ENCODE assay signal across 13 cellular contexts in genomic region chr4:113411496-113411938, GRCh38.
A peak's percentile ranks its signal among the peaks of the same experiment; 100 is the strongest.
DNase-seq lines count a peak whose midpoint lies in the region; ATAC-seq, FAIRE-seq and TF ChIP-seq lines count a peak whose summit lies in the region.
"Had no signal": no experiment of that assay in that cellular context is flagged by ENCODE, and none has a peak within 500 bp of the region (broad histone marks: within the 10 kb centered on the region; RNA-seq: fewer than 3 reads in every experiment).

No MANE protein-coding gene starts in this region.

- CTCF ChIA-PET in HCT116 (lab: Charles Lee): no interaction called here

- H3K9ac ChIP-seq in HCT116 (ENCODE audit: low read length): no peak overlapping the region
- H3K9ac ChIP-seq in astrocyte (ENCODE audit: low read length): no peak overlapping the region

- RAD21 ChIA-PET in HCT116 (lab: Charles Lee; ENCODE audit: low non-redundant PET in 1 of 2, low total read pairs in 2 of 2, uncharacterized antibody in 2 of 2, unreplicated experiment in 2 of 2): no interaction called here

- peaks cover 2% of the 10 kb centered on the region for H3K27me3 Mint-ChIP-seq in astrocyte (ENCODE audit: low read depth, unreplicated experiment)

- no peak overlapping the region for H3K4me2 ChIP-seq in HCT116 (ENCODE audit: low read length)
- peak overlapping the region; percentile 12 for H3K4me2 ChIP-seq in astrocyte (ENCODE audit: low read length)

- H3K9me3 Mint-ChIP-seq in astrocyte (ENCODE audit: unreplicated experiment): no peaks in the 10 kb centered on the region

- BruUV-seq in HCT116 (replicated peaks; lab: Mats Ljungman, UMichigan): no TSS peak

- TF ChIP-seq POLR2A in HCT116 (IDR thresholded peaks at IDR 0.05; ENCODE audit: borderline replicate concordance, extremely low read depth, insufficient read depth, insufficient read length): no peak

- H3K4me3 ChIP-seq in HCT116 (replicated peaks in 1 of 2; ENCODE audit: low read depth in 1 of 2, low read length in 2 of 2) (no peak overlapping the region), astrocyte (ENCODE audit: insufficient read depth, low read depth, low read length) (no peak overlapping the region), kidney epithelial cell (ENCODE audit: low read depth, low read length) (no peak overlapping the region)
- H3K4me3 ChIP-seq: thyroid gland had no signal

- H3K4me1 Mint-ChIP-seq in astrocyte (ENCODE audit: low read depth, unreplicated experiment): peaks cover 11% of the 10 kb centered on the region

- H3K36me3 ChIP-seq in HCT116 (ENCODE audit: control insufficient read depth in 1 of 2, insufficient read depth in 2 of 2, low read length in 2 of 2): no peaks in the 10 kb centered on the region
- no peaks in the 10 kb centered on the region for H3K36me3 ChIP-seq in astrocyte (ENCODE audit: insufficient read depth, low read length)
- H3K36me3 ChIP-seq in kidney epithelial cell (ENCODE audit: control insufficient read depth, insufficient read depth, low read length): no peaks in the 10 kb centered on the region
- H3K36me3 ChIP-seq: thyroid gland had no signal

- H3K27me3 ChIP-seq in HCT116 (ENCODE audit: insufficient read depth, low read length) (no peaks in the 10 kb centered on the region), astrocyte (ENCODE audit: insufficient read depth, low read length) (no peaks in the 10 kb centered on the region), kidney epithelial cell (ENCODE audit: control insufficient read depth, insufficient read depth, low read length) (no peaks in the 10 kb centered on the region)
- H3K27me3 ChIP-seq: thyroid gland had no signal

- no peaks in the 10 kb centered on the region for H3K9me2 ChIP-seq in HCT116 (ENCODE audit: insufficient read depth)

- H3K4me3 Mint-ChIP-seq in astrocyte (ENCODE audit: unreplicated experiment): no peak overlapping the region

- H2AFZ ChIP-seq in HCT116 (ENCODE audit: low read depth, low read length, poor library complexity, severe bottlenecking) (no peak overlapping the region), astrocyte (ENCODE audit: low read depth, low read length) (no peak overlapping the region)

- H3K27ac ChIP-seq in HCT116 (ENCODE audit: low read depth, low read length): no peak overlapping the region
- no peak overlapping the region for H3K27ac ChIP-seq in astrocyte (ENCODE audit: low read depth, low read length)
- H3K27ac ChIP-seq: thyroid gland had no signal

- peak; percentile 12 for DNase-seq in ACHN
- no peak for DNase-seq in HCT116 (ENCODE audit: low read depth, low spot score)
- DNase-seq in astrocyte (ENCODE audit: low read depth): peak; percentile 96
- DNase-seq in kidney epithelial cell (ENCODE audit: low read depth): peak; percentile 56
- no peak for DNase-seq in NK-92 treated with Interleukin-12 subunit alpha and Interleukin-12 subunit beta, amount 100 ng/mL, for 24 hours (lab: John Stamatoyannopoulos, UW)
- no peak for DNase-seq in hypothalamus (lab: John Stamatoyannopoulos, UW)
- DNase-seq: effector memory CD4-positive, alpha-beta T cell; NCI-H510A treated with DMSO at 0.1 percent for 48 hours; stimulated activated CD4-positive, alpha-beta T cell treated with anti-CD3 and anti-CD28 coated beads, Interleukin-1b, Interleukin-23, amount 100 ng/mL, for 48 hours had no signal

- no peaks in the 10 kb centered on the region for H3K9me3 ChIP-seq in HCT116 (ENCODE audit: control insufficient read depth in 1 of 2, insufficient read depth in 1 of 2, low read depth in 1 of 2, low read length in 2 of 2)
- H3K9me3 ChIP-seq in astrocyte (ENCODE audit: insufficient read depth, low read depth, low read length): no peaks in the 10 kb centered on the region
- H3K9me3 ChIP-seq: thyroid gland had no signal

- TF ChIP-seq RAD21 in HCT116 (IDR thresholded peaks at IDR 0.05; ENCODE audit: low read depth): no peak

- H3K27ac Mint-ChIP-seq in astrocyte (ENCODE audit: unreplicated experiment): peak overlapping the region; percentile 59

- H3K79me2 ChIP-seq in HCT116 (ENCODE audit: insufficient read depth, low read length) (no peaks in the 10 kb centered on the region), astrocyte (ENCODE audit: insufficient read depth, low read length) (no peaks in the 10 kb centered on the region)

- H3K4me1 ChIP-seq in HCT116 (ENCODE audit: control insufficient read depth in 1 of 2, insufficient read depth in 2 of 2, low read length in 2 of 2): peaks cover 0 to 6% of the 10 kb centered on the region in 2 experiments; a peak in 1 of 4 replicates
- no peaks in the 10 kb centered on the region for H3K4me1 ChIP-seq in astrocyte (ENCODE audit: insufficient read depth, low read length)

- in situ Hi-C loops in ACHN (cut with HindIII; ENCODE audit: low pct_ligation_motif_present, low pct_unique_long_range_greater_than_20kb, low sequenced_read_pairs): no loop called here

- intact Hi-C loops in HCT116 (cut with micrococcal nuclease): no loop called here

- H4K20me1 ChIP-seq in HCT116 (ENCODE audit: insufficient read depth) (no peaks in the 10 kb centered on the region), astrocyte (ENCODE audit: insufficient read depth, low read length) (no peaks in the 10 kb centered on the region)

- no peak for TF ChIP-seq CTCF in HCT116 (IDR thresholded peaks at IDR 0.05 in 2 of 3, conservative IDR thresholded peaks at IDR 0.05 in 1 of 3; ENCODE audit: borderline replicate concordance in 1 of 3, insufficient read depth in 1 of 3, low read depth in 2 of 3, low read length in 2 of 3)
- no peak for TF ChIP-seq CTCF in astrocyte (IDR thresholded peaks at IDR 0.05; ENCODE audit: insufficient read depth, low read depth, low read length)
- no peak for TF ChIP-seq CTCF in kidney epithelial cell (IDR thresholded peaks at IDR 0.05; ENCODE audit: insufficient read depth, low read length, poor library complexity, severe bottlenecking)

- peak; percentile 49 for FAIRE-seq in astrocyte (lab: Jason Lieb, UNC)
- FAIRE-seq: TTC549 had no signal

- peaks cover 2% of the 10 kb centered on the region for H3K36me3 Mint-ChIP-seq in astrocyte (ENCODE audit: low read depth, unreplicated experiment)

- POLR2A ChIA-PET in HCT116 (lab: Charles Lee): interaction anchor here (1.2 kb wide), 1 partner anchor 8 kb away, joined by 3 read pairs; no protein-coding TSS in a partner anchor

- ATAC-seq in HCT116 (no peak), HG02623 (IDR thresholded peaks at IDR 0.05; ENCODE audit: unreplicated experiment) (no peak), GM18861 (IDR thresholded peaks at IDR 0.05; ENCODE audit: unreplicated experiment) (no peak)

TF ChIP-seq in HCT116, 20 proteins besides CTCF, POLR2A, EP300 and RAD21:
- TF ChIP-seq CEBPB (IDR thresholded peaks at IDR 0.05; ENCODE audit: low read depth): peak; percentile 78
- no peak; the same call in 1 of the 2 replicates for TF ChIP-seq CBX3 (IDR thresholded peaks at IDR 0.05; ENCODE audit: low read depth)
- no peak for TF ChIP-seq ZNF274 (IDR thresholded peaks at IDR 0.05; ENCODE audit: low read depth, low read length)
- TF ChIP-seq POLR2AphosphoS5 (IDR thresholded peaks at IDR 0.05; ENCODE audit: low read depth, low read length): peak; percentile 32; the same call in 1 of the 2 replicates
- peak; percentile 18; the same call in 1 of the 2 replicates for TF ChIP-seq JUND (IDR thresholded peaks at IDR 0.05)
- peak; percentile 56; the same call in 1 of the 2 replicates for TF ChIP-seq ATF3 (IDR thresholded peaks at IDR 0.05)
- no peak; the same call in 1 of the 2 replicates for TF ChIP-seq FOSL1 (IDR thresholded peaks at IDR 0.05; ENCODE audit: low read depth)
- TF ChIP-seq SP1 (IDR thresholded peaks at IDR 0.05; ENCODE audit: low read depth): 0 out of 2 replicates have a peak, but pooled peaks have one; percentile 9
- TF ChIP-seq SIN3A (IDR thresholded peaks at IDR 0.05; ENCODE audit: low read depth): no peak
- no peak for TF ChIP-seq REST (IDR thresholded peaks at IDR 0.05; ENCODE audit: low read depth)
- TF ChIP-seq ZFX (IDR thresholded peaks at IDR 0.05): no peak

Comparison
In these comparisons a context has a peak if more than half of its experiments do, and no peak if none do; other contexts are left out.
1. DNase-seq: peak in ACHN (single experiment), astrocyte (single experiment) and kidney epithelial cell (single experiment); none in HCT116 (single experiment), NK-92 treated with Interleukin-12 subunit alpha and Interleukin-12 subunit beta, amount 100 ng/mL, for 24 hours (single experiment) and hypothalamus (0 of 51).